19 cellular contexts compared by ENCODE assay signal in genomic region chr11:116335078-116335477, GRCh38.
DNase-seq lines count a peak whose midpoint lies in the region; ATAC-seq and TF ChIP-seq lines count a peak whose summit lies in the region.
"Had no signal": no experiment of that assay in that cellular context is flagged by ENCODE, and none has a peak within 500 bp of the region (broad histone marks: within the 10 kb centered on the region; RNA-seq: fewer than 3 reads in every experiment).

No MANE protein-coding gene starts in this region.

- H3K36me3 ChIP-seq in OCI-LY7 (ENCODE audit: insufficient read depth, low read length), result no peaks in the 10 kb centered on the region
- H3K36me3 ChIP-seq: BLaER1 had no signal

- CTCF ChIA-PET in activated CD8-positive, alpha-beta memory T cell treated with anti-CD3 and anti-CD28 coated beads, Interleukin-2, amount 10 ng/mL, durations not matched to agents 7 days and 5 days (lab: Charles Lee), result no interaction called here
- CTCF ChIA-PET in OCI-LY7 (lab: Charles Lee; ENCODE audit: unreplicated experiment), result no interaction called here

- no peaks in the 10 kb centered on the region for H3K9me3 ChIP-seq in OCI-LY7 (ENCODE audit: low read length)

- no peak overlapping the region for H3K4me2 ChIP-seq in OCI-LY7 (ENCODE audit: low read length)
- H3K4me2 ChIP-seq: BLaER1 had no signal

- no peaks in the 10 kb centered on the region for H3K4me1 Mint-ChIP-seq in activated CD8-positive, alpha-beta memory T cell treated with anti-CD3 and anti-CD28 coated beads, Interleukin-2, amount 10 ng/mL, durations not matched to agents 7 days and 5 days
- H3K4me1 Mint-ChIP-seq: B cell; CD4-positive, CD25-positive, alpha-beta regulatory T cell had no signal

- no peak for TF ChIP-seq CTCF in OCI-LY7 (conservative IDR thresholded peaks at IDR 0.05; ENCODE audit: low read length)

- no peaks in the 10 kb centered on the region for H3K36me3 Mint-ChIP-seq in activated CD8-positive, alpha-beta memory T cell treated with anti-CD3 and anti-CD28 coated beads, Interleukin-2, amount 10 ng/mL, durations not matched to agents 7 days and 5 days
- H3K36me3 Mint-ChIP-seq: CD4-positive, CD25-positive, alpha-beta regulatory T cell; CD8-positive, alpha-beta T cell had no signal

- no peaks in the 10 kb centered on the region for H3K79me2 ChIP-seq in OCI-LY7 (ENCODE audit: insufficient read depth, low read depth, low read length)

- no peak overlapping the region for H2AFZ ChIP-seq in OCI-LY7 (ENCODE audit: low read length)
- H2AFZ ChIP-seq: GM23248 had no signal

- POLR2A ChIA-PET in OCI-LY7 (lab: Charles Lee), result no interaction called here

- peak; percentile 12 for DNase-seq in activated CD8-positive, alpha-beta memory T cell treated with anti-CD3 and anti-CD28 coated beads, Interleukin-2, amount 10 ng/mL, durations not matched to agents 7 days and 5 days
- DNase-seq in activated CD8-positive, alpha-beta memory T cell treated with anti-CD3 and anti-CD28 coated beads, Interleukin-2, amount 50 U/mL, for 48 hours, result no peak
- DNase-seq in ecto neural progenitor cell (ENCODE audit: low spot score), result peak; percentile 11
- peak; percentile 11 for DNase-seq in left lobe of liver (ENCODE audit: low spot score)
- DNase-seq in OCI-LY7 (ENCODE audit: low spot score), result no peak
- DNase-seq in NCI-H1105 treated with DMSO at 0.1 percent for 48 hours (lab: John Stamatoyannopoulos, UW), result no peak
- no peak for DNase-seq in sciatic nerve (ENCODE audit: low spot score)
- DNase-seq: CD4-positive, CD25-positive, alpha-beta regulatory T cell; CD8-positive, alpha-beta T cell; DMS153; DND-41; GM23248; H7 had no signal

- ATAC-seq in activated CD8-positive, alpha-beta memory T cell treated with anti-CD3 and anti-CD28 coated beads, Interleukin-2, amount 10 ng/mL, durations not matched to agents 7 days and 5 days, result no peak
- ATAC-seq in left lobe of liver, result no peak
- ATAC-seq in sciatic nerve, result no peak
- ATAC-seq: CD8-positive, alpha-beta T cell; GM12878; HCT116 had no signal

- BruUV-seq in OCI-LY7 (replicated peaks; lab: Mats Ljungman, UMichigan), result no TSS peak

- H3K27ac Mint-ChIP-seq in activated CD8-positive, alpha-beta memory T cell treated with anti-CD3 and anti-CD28 coated beads, Interleukin-2, amount 10 ng/mL, durations not matched to agents 7 days and 5 days, result no peak overlapping the region
- H3K27ac Mint-ChIP-seq: B cell; CD4-positive, CD25-positive, alpha-beta regulatory T cell; CD8-positive, alpha-beta T cell had no signal

- no peak overlapping the region for H3K27ac ChIP-seq in OCI-LY7 (ENCODE audit: low read depth, low read length, poor library complexity, severe bottlenecking)
- H3K27ac ChIP-seq: 22Rv1, BLaER1, C4-2B, GM23248 had no signal

- no peaks in the 10 kb centered on the region for H3K27me3 Mint-ChIP-seq in activated CD8-positive, alpha-beta memory T cell treated with anti-CD3 and anti-CD28 coated beads, Interleukin-2, amount 10 ng/mL, durations not matched to agents 7 days and 5 days

- H4K20me1 ChIP-seq in OCI-LY7 (ENCODE audit: insufficient read depth, low read length), result no peaks in the 10 kb centered on the region
- H4K20me1 ChIP-seq: BLaER1 had no signal

- no peak overlapping the region for H3K4me3 Mint-ChIP-seq in activated CD8-positive, alpha-beta memory T cell treated with anti-CD3 and anti-CD28 coated beads, Interleukin-2, amount 10 ng/mL, durations not matched to agents 7 days and 5 days
- H3K4me3 Mint-ChIP-seq: B cell; CD4-positive, CD25-positive, alpha-beta regulatory T cell; CD8-positive, alpha-beta T cell had no signal

- no peaks in the 10 kb centered on the region for H3K4me1 ChIP-seq in OCI-LY7 (ENCODE audit: insufficient read depth, low read length, poor library complexity, severe bottlenecking)
- H3K4me1 ChIP-seq: BLaER1 had no signal

- H3K4me3 ChIP-seq in OCI-LY7 (ENCODE audit: low read depth, low read length, poor library complexity, severe bottlenecking), result no peak overlapping the region
- H3K4me3 ChIP-seq: BLaER1, GM12878, GM23248 had no signal

- peaks cover 5% of the 10 kb centered on the region for H3K9me3 Mint-ChIP-seq in activated CD8-positive, alpha-beta memory T cell treated with anti-CD3 and anti-CD28 coated beads, Interleukin-2, amount 10 ng/mL, durations not matched to agents 7 days and 5 days (ENCODE audit: low read depth)

- H3K9me2 ChIP-seq in OCI-LY7 (ENCODE audit: insufficient read depth, low read length), result no peaks in the 10 kb centered on the region

- intact Hi-C loops in OCI-LY7 (cut with micrococcal nuclease; ENCODE audit: unreplicated experiment), result no loop called here
- intact Hi-C loops in sciatic nerve (cut with DNase I), result no loop called here

Comparison
In these comparisons a context has a peak if more than half of its experiments do, and no peak if none do; other contexts are left out.
1. DNase-seq: peak in activated CD8-positive, alpha-beta memory T cell treated with anti-CD3 and anti-CD28 coated beads, Interleukin-2, amount 10 ng/mL, durations not matched to agents 7 days and 5 days (single experiment), ecto neural progenitor cell (single experiment) and left lobe of liver (single experiment); none in activated CD8-positive, alpha-beta memory T cell treated with anti-CD3 and anti-CD28 coated beads, Interleukin-2, amount 50 U/mL, for 48 hours (single experiment), OCI-LY7 (single experiment), NCI-H1105 treated with DMSO at 0.1 percent for 48 hours (single experiment) and sciatic nerve (single experiment).